In the genomic region with DNA sequence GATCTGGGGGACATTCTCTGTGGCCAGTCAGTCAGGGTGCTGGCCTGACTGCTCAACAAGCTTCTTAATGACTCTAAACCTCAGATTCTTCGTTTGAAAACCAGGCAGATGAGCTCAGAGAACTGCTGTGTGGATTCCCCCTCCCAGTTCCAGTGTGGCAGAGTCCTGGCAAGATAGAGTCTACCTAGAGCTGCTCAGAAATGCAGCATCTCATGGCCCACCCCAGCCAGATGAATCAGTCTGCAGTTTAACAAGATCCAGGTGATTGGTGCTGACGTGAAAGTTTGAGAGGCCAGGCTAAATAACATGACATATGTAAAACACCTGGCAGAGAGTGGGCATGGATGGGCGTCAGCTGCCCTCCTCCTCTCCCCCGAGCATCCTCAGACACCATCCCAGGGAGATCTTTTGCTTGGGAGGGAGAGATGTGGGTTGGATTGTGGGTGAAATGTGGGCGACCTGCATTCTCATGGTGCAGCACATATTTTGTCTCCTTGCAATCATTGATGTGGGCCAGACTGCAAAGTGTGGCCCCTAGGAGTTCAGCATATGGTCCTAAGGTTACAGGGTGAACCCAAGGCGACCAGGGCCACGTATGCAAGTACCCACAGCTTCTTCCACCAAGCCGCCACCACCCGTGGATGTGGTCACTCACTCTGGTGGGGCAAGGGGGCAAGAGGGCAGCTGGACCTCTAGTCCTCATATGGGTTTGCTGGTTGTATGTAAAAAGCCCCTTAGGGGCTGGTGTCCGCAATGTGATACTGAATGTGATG, we compare ENCODE assay signal across 10 cellular contexts. TPM values are rescaled to one million over a fixed set of nuclear protein-coding genes. Genes with fewer than 3 reads are reported as not detected.
DNase-seq lines count a peak whose midpoint lies in the region; ATAC-seq and TF ChIP-seq lines count a peak whose summit lies in the region.
"Had no signal": no experiment of that assay in that cellular context is flagged by ENCODE, and none has a peak within 500 bp of the region (broad histone marks: within the 10 kb centered on the region; RNA-seq: fewer than 3 reads in every experiment).

No MANE protein-coding gene starts in this region.

- H3K9me3 Mint-ChIP-seq in natural killer cell: no peaks in the 10 kb centered on the region

- H3K4me3 ChIP-seq in right atrium auricular region (no peak overlapping the region), ascending aorta (no peak overlapping the region), upper lobe of right lung (no peak overlapping the region)

- H3K9me3 ChIP-seq in right atrium auricular region (no peaks in the 10 kb centered on the region), ascending aorta (no peaks in the 10 kb centered on the region), upper lobe of right lung (no peaks in the 10 kb centered on the region)

- ATAC-seq in left cardiac atrium (no peak), natural killer cell (no peak), upper lobe of right lung (no peak), HG03442 (IDR thresholded peaks at IDR 0.05; ENCODE audit: unreplicated experiment) (no peak)

- H3K36me3 ChIP-seq in right atrium auricular region: no peaks in the 10 kb centered on the region
- H3K36me3 ChIP-seq in ascending aorta: no peaks in the 10 kb centered on the region
- no peaks in the 10 kb centered on the region for H3K36me3 ChIP-seq in upper lobe of right lung

- H3K4me1 ChIP-seq in right atrium auricular region: peaks cover 0 to 37% of the 10 kb centered on the region in 2 donors
- peaks cover 17 to 22% of the 10 kb centered on the region in 2 donors for H3K4me1 ChIP-seq in ascending aorta
- peaks cover 35% of the 10 kb centered on the region for H3K4me1 ChIP-seq in upper lobe of right lung

- peak overlapping the region; percentile 83 for H3K4me3 Mint-ChIP-seq in natural killer cell

- intact Hi-C loops in left cardiac atrium (cut with DNase I) (no loop called here), ascending aorta (cut with DNase I) (no loop called here), natural killer cell (cut with micrococcal nuclease) (no loop called here), upper lobe of right lung (cut with DNase I) (no loop called here)

- H3K27me3 ChIP-seq in right atrium auricular region (no peaks in the 10 kb centered on the region), ascending aorta (no peaks in the 10 kb centered on the region), upper lobe of right lung (no peaks in the 10 kb centered on the region)

- H3K27ac Mint-ChIP-seq in natural killer cell: peak overlapping the region in 1 of 2 donors; percentile 70

- no peaks in the 10 kb centered on the region for H3K36me3 Mint-ChIP-seq in natural killer cell

- peaks cover 0 to 2% of the 10 kb centered on the region in 2 donors for H3K27me3 Mint-ChIP-seq in natural killer cell (ENCODE audit: low read depth in 2 of 2)

- no peak for DNase-seq in right atrium auricular region (ENCODE audit: low spot score)
- DNase-seq in left cardiac atrium: no peak
- no peak for DNase-seq in ascending aorta (ENCODE audit: low spot score in 2 of 2)
- no peak for DNase-seq in natural killer cell
- no peak for DNase-seq in upper lobe of right lung
- no peak for DNase-seq in DMS79 (lab: John Stamatoyannopoulos, UW)
- DNase-seq in iPS-NIHi11 (ENCODE audit: low spot score): no peak
- DNase-seq: amniotic stem cell, kidney glomerular epithelial cell had no signal

- H3K4me1 Mint-ChIP-seq in natural killer cell: peaks cover 21 to 33% of the 10 kb centered on the region in 2 donors

- TF ChIP-seq CTCF in right atrium auricular region (IDR thresholded peaks at IDR 0.05): no peak
- TF ChIP-seq CTCF in ascending aorta (IDR thresholded peaks at IDR 0.05): no peak
- no peak for TF ChIP-seq CTCF in natural killer cell (IDR thresholded peaks at IDR 0.05)
- TF ChIP-seq CTCF in upper lobe of right lung (IDR thresholded peaks at IDR 0.05): no peak

- H3K27ac ChIP-seq in right atrium auricular region (peak overlapping the region; percentile 14 to 82), ascending aorta (peak overlapping the region; percentile 86 to 99), upper lobe of right lung (peak overlapping the region; percentile 90)

RNA-seq across cellular contexts. Expression of gene SOCS3, which starts 19.5 kb away (rescaled TPM):
- total RNA-seq in right atrium auricular region (10 to 100 TPM; 39.9 to 56.8 TPM), left cardiac atrium (10 to 100 TPM; 15.1 to 78.1 TPM), ascending aorta (620 TPM), natural killer cell (10 to 100 TPM; 39.0 to 47.9 (median 43.6) TPM), upper lobe of right lung (82.0 TPM)

RNA-seq across cellular contexts. Expression of gene PGS1, which starts 38.1 kb away (rescaled TPM):
- total RNA-seq in right atrium auricular region (10 to 100 TPM; 21.2 to 21.8 TPM), left cardiac atrium (10 to 100 TPM; 17.7 to 24.3 TPM), ascending aorta (41.8 TPM), natural killer cell (10 to 100 TPM; 47.9 to 53.6 (median 48.3) TPM), upper lobe of right lung (95.5 TPM)
